Comparison of ENCODE assay signal across 9 cellular contexts in the genomic region with DNA sequence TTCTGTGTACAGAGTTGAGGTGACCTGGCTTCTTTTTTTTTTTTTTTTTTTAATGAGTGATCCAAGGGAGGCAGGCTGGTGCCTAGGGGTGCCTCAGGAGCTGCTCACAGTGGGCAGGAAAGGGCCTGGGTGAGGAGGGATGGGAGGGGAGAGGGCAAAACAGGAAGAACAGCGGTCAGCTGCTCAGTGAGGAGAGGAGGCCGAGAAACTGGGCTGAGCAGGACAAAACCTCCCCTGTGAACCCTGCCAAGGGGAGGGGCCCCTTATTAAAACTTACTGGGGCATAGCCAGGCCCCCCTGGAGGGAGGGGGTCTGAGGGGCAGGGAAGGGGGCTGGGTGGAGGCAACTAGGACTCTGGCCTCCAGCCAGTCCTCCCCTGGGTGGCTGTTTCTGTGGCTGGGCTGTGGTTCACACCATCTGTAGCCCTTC. TPM values are rescaled to one million over a fixed set of nuclear protein-coding genes. Genes with fewer than 3 reads are reported as not detected.
DNase-seq lines count a peak whose midpoint lies in the region; ATAC-seq and TF ChIP-seq lines count a peak whose summit lies in the region.
"Had no signal": no experiment of that assay in that cellular context is flagged by ENCODE, and none has a peak within 500 bp of the region (broad histone marks: within the 10 kb centered on the region; RNA-seq: fewer than 3 reads in every experiment).

No MANE protein-coding gene starts in this region.

- H3K27ac ChIP-seq in CD8-positive, alpha-beta memory T cell (ENCODE audit: low read depth, low read length): peak overlapping the region; percentile 18
- H3K27ac ChIP-seq in ovary: peak overlapping the region; percentile 33 to 39
- no peak overlapping the region for H3K27ac ChIP-seq in PC-3 (ENCODE audit: low read length)

- no peaks in the 10 kb centered on the region; the same call in 1 of the 2 replicates for H3K79me2 ChIP-seq in PC-3 (ENCODE audit: low read length)

- H3F3A ChIP-seq in PC-3 (ENCODE audit: low read length, unreplicated experiment): no peaks in the 10 kb centered on the region

- H3K27me3 Mint-ChIP-seq in CD8-positive, alpha-beta memory T cell: peaks cover 0 to 1% of the 10 kb centered on the region in 2 donors

- CTCF ChIA-PET in CD8-positive, alpha-beta memory T cell (lab: Charles Lee): interaction anchor here (3.6 to 6.1 kb wide), 2 partner anchors 9 to 49 kb away, joined by 20 to 30 read pairs; no protein-coding TSS in a partner anchor
- CTCF ChIA-PET in PC-3 (lab: Charles Lee): no interaction called here

- WGBS in ovary, 3 donors: 7 to 17% (median 15%) methylated on average over 2 of the region's 2 CpGs

- H3K36me3 ChIP-seq in CD8-positive, alpha-beta memory T cell (ENCODE audit: insufficient read depth, low read length): peaks cover 10% of the 10 kb centered on the region
- H3K36me3 ChIP-seq in ovary (no peaks in the 10 kb centered on the region), PC-3 (ENCODE audit: low read depth, low read length) (no peaks in the 10 kb centered on the region)

- intact Hi-C loops in ovary (cut with DNase I): loop anchor here in 1 of 4 donors (10.0 kb wide), 1 partner anchor 50 kb away; no protein-coding TSS in a partner anchor
- intact Hi-C loops in PC-3 (cut with micrococcal nuclease): no loop called here

- H3K27ac Mint-ChIP-seq in CD8-positive, alpha-beta memory T cell: peak overlapping the region; percentile 43 to 99 (median 91)

- H3K9ac ChIP-seq in PC-3 (ENCODE audit: low read length): no peak overlapping the region

- H3K4me3 ChIP-seq in CD8-positive, alpha-beta memory T cell (ENCODE audit: low read length): peak overlapping the region; percentile 36
- H3K4me3 ChIP-seq in fibroblast of mammary gland (ENCODE audit: control insufficient read depth, low read depth, low read length) (peak overlapping the region; percentile 3), ovary (peak overlapping the region; percentile 3), PC-3 (ENCODE audit: low read length) (no peak overlapping the region)

- TF ChIP-seq EP300 in ovary (IDR thresholded peaks at IDR 0.05): no peak

- no TSS peak for BruUV-seq in PC-3 (replicated peaks; lab: Mats Ljungman, UMichigan)

- no peak for DNase-seq in CD8-positive, alpha-beta memory T cell
- DNase-seq in RPMI8226 (peak; percentile 54), fibroblast of mammary gland (ENCODE audit: low read depth) (no peak), ovary (peak; percentile 43 to 64 (median 57)), NCI-H146 (lab: John Stamatoyannopoulos, UW) (no peak), cerebellum (ENCODE audit: low spot score) (no peak), PC-3 (no peak)
- DNase-seq: T1000 had no signal

- TF ChIP-seq POLR2A in ovary (IDR thresholded peaks at IDR 0.05): no peak
- no peak for TF ChIP-seq POLR2A in GM18505 (IDR thresholded peaks at IDR 0.05; ENCODE audit: borderline replicate concordance, extremely low read depth, insufficient read depth, insufficient read length)

- H3K36me3 Mint-ChIP-seq in CD8-positive, alpha-beta memory T cell: peaks cover 0 to 46% (median 5%) of the 10 kb centered on the region in 3 donors

- H3K4me2 ChIP-seq in PC-3 (ENCODE audit: low read length): no peak overlapping the region

- POLR2A ChIA-PET in CD8-positive, alpha-beta memory T cell (lab: Charles Lee): interaction anchor here (2.5 kb wide), 1 partner anchor 49 kb away, joined by 16 read pairs; no protein-coding TSS in a partner anchor
- POLR2A ChIA-PET in PC-3 (lab: Charles Lee; ENCODE audit: unreplicated experiment): no interaction called here

- no peaks in the 10 kb centered on the region for H3K27me3 ChIP-seq in CD8-positive, alpha-beta memory T cell (ENCODE audit: insufficient read depth, low read length, poor library complexity, severe bottlenecking)
- no peaks in the 10 kb centered on the region for H3K27me3 ChIP-seq in ovary
- H3K27me3 ChIP-seq in PC-3 (ENCODE audit: low read length): no peaks in the 10 kb centered on the region

- H3K4me1 Mint-ChIP-seq in CD8-positive, alpha-beta memory T cell: peaks cover 60 to 79% (median 76%) of the 10 kb centered on the region in 3 donors

- H2AFZ ChIP-seq in PC-3 (ENCODE audit: low read length): no peak overlapping the region

- TF ChIP-seq CTCF in fibroblast of mammary gland (conservative IDR thresholded peaks at IDR 0.05; ENCODE audit: control insufficient read depth, insufficient read depth, low read depth, low read length) (no peak), ovary (IDR thresholded peaks at IDR 0.05) (no peak), PC-3 (conservative IDR thresholded peaks at IDR 0.05; ENCODE audit: low read depth, low read length) (no peak)

- H3K4me3 Mint-ChIP-seq in CD8-positive, alpha-beta memory T cell: peak overlapping the region; percentile 77 to 99 (median 97)

- H3K9me3 ChIP-seq in CD8-positive, alpha-beta memory T cell (ENCODE audit: low read length): no peaks in the 10 kb centered on the region
- H3K9me3 ChIP-seq in ovary: no peaks in the 10 kb centered on the region
- H3K9me3 ChIP-seq in PC-3 (ENCODE audit: low read length): no peaks in the 10 kb centered on the region

- H3K9me3 Mint-ChIP-seq in CD8-positive, alpha-beta memory T cell: no peaks in the 10 kb centered on the region

- H4K20me1 ChIP-seq in PC-3 (ENCODE audit: low read length): no peaks in the 10 kb centered on the region

- peaks cover 66% of the 10 kb centered on the region for H3K4me1 ChIP-seq in CD8-positive, alpha-beta memory T cell (ENCODE audit: insufficient read depth, low read length)
- H3K4me1 ChIP-seq in ovary (ENCODE audit: insufficient read depth) (peaks cover 10% of the 10 kb centered on the region), PC-3 (ENCODE audit: insufficient read depth, low read length) (peaks cover 13% of the 10 kb centered on the region; the same call in 1 of the 2 replicates)

- no peaks in the 10 kb centered on the region for H3K9me2 ChIP-seq in PC-3 (replicated peaks; ENCODE audit: low read length)

- ATAC-seq in GM18505 (IDR thresholded peaks at IDR 0.05; ENCODE audit: unreplicated experiment): no peak
- no peak for ATAC-seq in PC-3

RNA-seq across cellular contexts. Expression of a gene that starts 3.5 kb away (rescaled TPM):
- 10 to 100 TPM; 15.8 to 16.1 TPM for total RNA-seq in CD8-positive, alpha-beta memory T cell
- 33.3 TPM for polyA plus RNA-seq in CD8-positive, alpha-beta memory T cell
- 10 to 100 TPM; 12.6 to 42.7 (median 27.9) TPM for total RNA-seq in ovary
- 10 to 100 TPM; 16.6 to 19.5 TPM for polyA plus RNA-seq in ovary
- total RNA-seq in cerebellum: 9.1 TPM
- total RNA-seq in PC-3 (2014; rRNA removed): 3.7 and 4.3 TPM in 2 replicates

RNA-seq across cellular contexts. Expression of a gene that starts 19.8 kb away (rescaled TPM):
- 10 to 100 TPM; 14.6 to 14.7 TPM for total RNA-seq in CD8-positive, alpha-beta memory T cell
- 0.25 TPM for polyA plus RNA-seq in CD8-positive, alpha-beta memory T cell
- total RNA-seq in ovary (1 to 10 TPM in 2 of 7 donors, under 1 TPM in 3, not detected in 2; 0.18 to 1.4 (median 0.37) TPM), cerebellum (5.3 TPM), PC-3 (2014; rRNA removed) (43.5 and 45.3 TPM in 2 replicates)
- polyA plus RNA-seq in ovary: under 1 TPM; 0.98 to 0.99 TPM

Comparison
In these comparisons a context has a peak if more than half of its experiments do, and no peak if none do; other contexts are left out.
1. DNase-seq: peak in RPMI8226 (single experiment) and ovary (5 of 5); none in CD8-positive, alpha-beta memory T cell (0 of 5), fibroblast of mammary gland (single experiment), NCI-H146 (single experiment), cerebellum (single experiment) and PC-3 (single experiment).